Comparison of ENCODE assay signal across 1 cellular context in genomic region chrX:120301960-120302359, GRCh38.
TF ChIP-seq lines count a peak whose summit lies in the region.

No MANE protein-coding gene starts in this region.

TF ChIP-seq in GM23338, 12 proteins besides CTCF, POLR2A, EP300 and RAD21 (continued from another document):
- TF ChIP-seq ZNF462 (CRISPR knock-in tag; IDR thresholded peaks at IDR 0.05) (no peak), JUNB (IDR thresholded peaks at IDR 0.05; ENCODE audit: unreplicated experiment) (no peak), EZH2 (IDR thresholded peaks at IDR 0.05; ENCODE audit: low read depth, unreplicated experiment) (no peak), STAT1 (IDR thresholded peaks at IDR 0.05; ENCODE audit: unreplicated experiment) (no peak)
